ENCODE assay signal across 7 cellular contexts in genomic region chr12:108729612-108730336, GRCh38. TPM values are rescaled to one million over a fixed set of nuclear protein-coding genes. Genes with fewer than 3 reads are reported as not detected.
DNase-seq lines count a peak whose midpoint lies in the region; ATAC-seq, FAIRE-seq and TF ChIP-seq lines count a peak whose summit lies in the region.

No MANE protein-coding gene starts in this region.

- peaks cover 36% of the 10 kb centered on the region for H3K4me1 Mint-ChIP-seq in astrocyte (ENCODE audit: low read depth, unreplicated experiment)

- H4K20me1 ChIP-seq in astrocyte (ENCODE audit: insufficient read depth, low read length), result peaks cover 19% of the 10 kb centered on the region

- 8 to 12% methylated on average over 14 of the region's 14 CpGs for WGBS in testis, 2 donors

- TF ChIP-seq CTCF in astrocyte (IDR thresholded peaks at IDR 0.05; ENCODE audit: insufficient read depth, low read depth, low read length), result no peak
- no peak for TF ChIP-seq CTCF in testis (IDR thresholded peaks at IDR 0.05)

- no peak for ATAC-seq in GM21360 (IDR thresholded peaks at IDR 0.05; ENCODE audit: unreplicated experiment)

- H3K79me2 ChIP-seq in astrocyte (ENCODE audit: insufficient read depth, low read length), result peaks cover 64% of the 10 kb centered on the region

- H3K4me3 ChIP-seq in astrocyte (ENCODE audit: insufficient read depth, low read depth, low read length) (peak overlapping the region; percentile 84), testis (peak overlapping the region; percentile 89 to 90)

- no peaks in the 10 kb centered on the region for H3K9me3 Mint-ChIP-seq in astrocyte (ENCODE audit: unreplicated experiment)

- FAIRE-seq in GM19239 (lab: Jason Lieb, UNC), result peak; percentile 4
- FAIRE-seq in astrocyte (lab: Jason Lieb, UNC), result no peak

- H2AFZ ChIP-seq in astrocyte (ENCODE audit: low read depth, low read length), result no peak overlapping the region

- no peak for TF ChIP-seq POLR2A in testis (IDR thresholded peaks at IDR 0.05)

- H3K9me3 ChIP-seq in astrocyte (ENCODE audit: insufficient read depth, low read depth, low read length), result no peaks in the 10 kb centered on the region
- H3K9me3 ChIP-seq in testis, result no peaks in the 10 kb centered on the region

- no peak for DNase-seq in GM19239 (ENCODE audit: insufficient read length, low spot score)
- DNase-seq in NCI-H2107 (lab: John Stamatoyannopoulos, UW), result peak; percentile 17
- DNase-seq in astrocyte (ENCODE audit: low read depth), result peak; percentile 79
- DNase-seq in testis, result no peak
- no peak for DNase-seq in SIG-M5 (lab: John Stamatoyannopoulos, UW)

- peaks cover 34% of the 10 kb centered on the region for H3K4me1 ChIP-seq in astrocyte (ENCODE audit: insufficient read depth, low read length)
- H3K4me1 ChIP-seq in testis, result peaks cover 15% of the 10 kb centered on the region

- H3K27me3 Mint-ChIP-seq in astrocyte (ENCODE audit: low read depth, unreplicated experiment), result no peaks in the 10 kb centered on the region

- peaks cover 1% of the 10 kb centered on the region for H3K36me3 Mint-ChIP-seq in astrocyte (ENCODE audit: low read depth, unreplicated experiment)

- peak overlapping the region; percentile 87 for H3K27ac Mint-ChIP-seq in astrocyte (ENCODE audit: unreplicated experiment)

- peak overlapping the region; percentile 97 for H3K27ac ChIP-seq in astrocyte (ENCODE audit: low read depth, low read length)
- peak overlapping the region; percentile 91 for H3K27ac ChIP-seq in layer of hippocampus (ENCODE audit: low read depth, low read length)
- H3K27ac ChIP-seq in testis, result peak overlapping the region; percentile 95 to 97

- H3K9ac ChIP-seq in astrocyte (ENCODE audit: low read length), result peak overlapping the region; percentile 96

- peak overlapping the region; percentile 97 for H3K4me2 ChIP-seq in astrocyte (ENCODE audit: low read length)

- H3K27me3 ChIP-seq in astrocyte (ENCODE audit: insufficient read depth, low read length), result no peaks in the 10 kb centered on the region
- H3K27me3 ChIP-seq in layer of hippocampus (ENCODE audit: control insufficient read depth, insufficient read depth, low read length), result no peaks in the 10 kb centered on the region
- H3K27me3 ChIP-seq in testis, result no peaks in the 10 kb centered on the region

- H3K4me3 Mint-ChIP-seq in astrocyte (ENCODE audit: unreplicated experiment), result peak overlapping the region; percentile 90

- intact Hi-C loops in testis (cut with DNase I; ENCODE audit: low total_unique reads), result no loop called here

- H3K36me3 ChIP-seq in astrocyte (ENCODE audit: insufficient read depth, low read length), result peaks cover 5% of the 10 kb centered on the region
- no peaks in the 10 kb centered on the region for H3K36me3 ChIP-seq in testis (ENCODE audit: low read depth, missing control alignments)

RNA-seq across cellular contexts. Expression of gene CORO1C, which starts 1.5 kb away (rescaled TPM):
- 364 and 391 TPM in 2 replicates for total RNA-seq in astrocyte
- 10 to 100 TPM; 57.2 to 73.4 TPM for total RNA-seq in testis
- polyA plus RNA-seq in testis (ENCODE audit: insufficient read depth, low read depth, low replicate concordance), result 70.2 TPM

Comparison
In these comparisons a context has a peak if more than half of its experiments do, and no peak if none do; other contexts are left out.
1. DNase-seq: peak in NCI-H2107 (single experiment) and astrocyte (single experiment); none in GM19239 (single experiment), testis (single experiment) and SIG-M5 (single experiment).
2. Peak in every context shown above with its lines, with median percentiles within 50 percentile points of each other: H3K27ac ChIP-seq.